ENCODE assay signal across 23 cellular contexts in the genomic region with DNA sequence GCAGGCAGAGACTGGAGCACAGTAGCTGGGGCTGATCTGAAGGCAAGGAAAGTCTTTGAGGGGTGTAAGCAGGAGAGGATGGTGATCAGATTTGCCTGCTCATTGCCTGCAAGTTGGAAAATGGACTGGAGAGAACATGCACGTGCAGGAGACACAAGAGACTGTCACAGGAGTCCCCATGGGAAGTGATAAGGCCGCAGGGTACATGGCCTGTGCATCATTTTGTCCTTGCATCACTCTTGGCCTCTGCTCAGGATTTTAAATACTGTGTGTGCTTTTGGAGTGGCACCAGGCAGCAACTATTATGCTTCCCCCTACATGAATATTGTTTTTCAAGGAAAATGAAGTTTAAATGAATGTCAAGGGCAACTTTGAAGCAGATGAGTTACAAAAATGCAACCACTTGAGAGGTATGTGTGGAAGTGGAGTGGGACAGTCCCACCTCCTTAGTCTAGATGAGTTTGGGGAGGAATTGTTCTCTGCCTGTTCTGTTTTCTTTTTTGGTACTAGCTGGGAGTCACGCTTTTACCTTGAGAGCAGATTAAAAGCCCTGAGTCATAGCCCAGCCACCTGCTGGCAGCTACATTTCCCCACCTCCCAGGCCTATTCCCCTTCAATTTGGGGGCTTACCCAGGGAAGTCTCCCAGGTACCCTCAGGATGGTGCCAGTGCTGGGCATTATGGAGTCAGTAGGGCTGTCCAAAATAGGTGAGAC. TPM values are rescaled to one million over a fixed set of nuclear protein-coding genes. Genes with fewer than 3 reads are reported as not detected.
"Had no signal": no experiment of that assay in that cellular context is flagged by ENCODE, and none has a peak within 500 bp of the region (broad histone marks: within the 10 kb centered on the region; RNA-seq: fewer than 3 reads in every experiment).

No MANE protein-coding gene starts in this region.

- H3K4me1 Mint-ChIP-seq: nephron; stimulated activated naive B cell treated with anti-CD40 and anti-IgM and Interleukin-4, amounts not matched to agents 10 μg/mL and 1 μg/mL and 100 μg/mL, for 72 hours; stimulated activated naive CD8-positive, alpha-beta T cell treated with anti-CD3 and anti-CD28 coated beads, Interleukin-15, amount 100 ng/mL, for 72 hours had no signal

- H3K4me3 Mint-ChIP-seq: effector memory CD8-positive, alpha-beta T cell; nephron; stimulated activated naive B cell treated with anti-CD40 and anti-IgM and Interleukin-4, amounts not matched to agents 10 μg/mL and 1 μg/mL and 100 μg/mL, for 72 hours; stimulated activated naive CD8-positive, alpha-beta T cell treated with anti-CD3 and anti-CD28 coated beads, Interleukin-15, amount 100 ng/mL, for 72 hours had no signal

- H3K27ac ChIP-seq: epithelial cell of prostate, esophagus squamous epithelium, gastroesophageal sphincter, hepatocyte, neutrophil, psoas muscle, sigmoid colon, skin epidermis, testis, tibial nerve, upper lobe of right lung, vagina had no signal

- H3K9me3 Mint-ChIP-seq: nephron had no signal

- H3K27ac Mint-ChIP-seq: effector memory CD8-positive, alpha-beta T cell; nephron; stimulated activated naive B cell treated with anti-CD40 and anti-IgM and Interleukin-4, amounts not matched to agents 10 μg/mL and 1 μg/mL and 100 μg/mL, for 72 hours had no signal

- H3K4me2 ChIP-seq: hepatocyte had no signal

- H2AFZ ChIP-seq: hepatocyte had no signal

- H3K36me3 Mint-ChIP-seq: stimulated activated naive B cell treated with anti-CD40 and anti-IgM and Interleukin-4, amounts not matched to agents 10 μg/mL and 1 μg/mL and 100 μg/mL, for 72 hours had no signal

- H3K9me3 ChIP-seq: esophagus squamous epithelium, gastroesophageal sphincter, neutrophil, psoas muscle, sigmoid colon, testis, upper lobe of right lung, vagina had no signal

- DNase-seq: effector memory CD8-positive, alpha-beta T cell; esophagus squamous epithelium; foreskin fibroblast; glutamatergic neuron; left colon; psoas muscle; retina; sigmoid colon; stimulated activated CD4-positive, alpha-beta T cell treated with anti-CD3 and anti-CD28 coated beads, Interleukin-2, amount 100 ng/mL, for 24 hours; stimulated activated CD4-positive, alpha-beta T cell treated with anti-CD3 and anti-CD28 coated beads, Interleukin-4, amount 100 ng/mL, for 4 hours; stimulated activated naive B cell treated with anti-CD40 and anti-IgM and Interleukin-4, amounts not matched to agents 10 μg/mL and 1 μg/mL and 100 μg/mL, for 72 hours; stimulated activated naive CD8-positive, alpha-beta T cell treated with anti-CD3 and anti-CD28 coated beads, Interleukin-15, amount 100 ng/mL, for 72 hours; testis; upper lobe of right lung had no signal

- ATAC-seq: effector memory CD8-positive, alpha-beta T cell; gastroesophageal sphincter; stimulated activated naive B cell treated with anti-CD40 and anti-IgM and Interleukin-4, amounts not matched to agents 10 μg/mL and 1 μg/mL and 100 μg/mL, for 72 hours; stimulated activated naive CD8-positive, alpha-beta T cell treated with anti-CD3 and anti-CD28 coated beads, Interleukin-15, amount 100 ng/mL, for 72 hours had no signal

- H3K4me1 ChIP-seq: esophagus squamous epithelium, gastroesophageal sphincter, psoas muscle, sigmoid colon, testis, tibial nerve, upper lobe of right lung, vagina had no signal

- H3K79me2 ChIP-seq: hepatocyte had no signal

- H3K27me3 ChIP-seq: gastroesophageal sphincter, hepatocyte, sigmoid colon, testis, tibial nerve, upper lobe of right lung, vagina had no signal

RNA-seq across cellular contexts. Expression of a gene that starts 19.3 kb away (rescaled TPM):
- total RNA-seq: osteoblast had no signal
